In genomic region chr15:69315402-69316110, GRCh38 we compare ENCODE assay signal across 20 cellular contexts. TPM values are rescaled to one million over a fixed set of nuclear protein-coding genes. Genes with fewer than 3 reads are reported as not detected.
DNase-seq lines count a peak whose midpoint lies in the region; ATAC-seq and TF ChIP-seq lines count a peak whose summit lies in the region.
"Had no signal": no experiment of that assay in that cellular context is flagged by ENCODE, and none has a peak within 500 bp of the region (broad histone marks: within the 10 kb centered on the region; RNA-seq: fewer than 3 reads in every experiment).

No MANE protein-coding gene starts in this region.

- H3K27ac ChIP-seq in RWPE2 (ENCODE audit: poor library complexity, severe bottlenecking) (no peak overlapping the region), body of pancreas (peak overlapping the region in 3 of 4 donors; percentile 54 to 67 (median 67)), mucosa of rectum (ENCODE audit: low read depth in 2 of 2, low read length in 2 of 2) (peak overlapping the region; percentile 94)
- H3K27ac ChIP-seq: RWPE1 had no signal

- H3K36me3 ChIP-seq in RWPE2 (ENCODE audit: low read depth) (no peaks in the 10 kb centered on the region), body of pancreas (replicated peaks in 1 of 2; ENCODE audit: insufficient read depth in 1 of 2, low read depth in 2 of 2) (no peaks in the 10 kb centered on the region), mucosa of rectum (ENCODE audit: control insufficient read depth in 2 of 2, insufficient read depth in 2 of 2, low read length in 2 of 2) (no peaks in the 10 kb centered on the region)

- H3K9me3 ChIP-seq in RWPE2 (ENCODE audit: severe bottlenecking) (no peaks in the 10 kb centered on the region), body of pancreas (no peaks in the 10 kb centered on the region), mucosa of rectum (ENCODE audit: control insufficient read depth in 2 of 2, low read length in 2 of 2) (no peaks in the 10 kb centered on the region)

- H3K9me3 Mint-ChIP-seq in stimulated activated naive B cell treated with anti-CD40 and anti-IgM and Interleukin-4, amounts not matched to agents 10 μg/mL and 1 μg/mL and 100 μg/mL, for 72 hours: no peaks in the 10 kb centered on the region

- H3K27me3 ChIP-seq in RWPE2 (ENCODE audit: insufficient read depth, poor library complexity, severe bottlenecking) (no peaks in the 10 kb centered on the region), body of pancreas (no peaks in the 10 kb centered on the region), mucosa of rectum (ENCODE audit: control insufficient read depth in 2 of 2, insufficient read depth in 2 of 2, low read length in 2 of 2) (no peaks in the 10 kb centered on the region)

- peaks cover 3 to 7% of the 10 kb centered on the region in 2 donors for H3K4me1 Mint-ChIP-seq in stimulated activated naive B cell treated with anti-CD40 and anti-IgM and Interleukin-4, amounts not matched to agents 10 μg/mL and 1 μg/mL and 100 μg/mL, for 72 hours

- TF ChIP-seq POLR2A in body of pancreas (IDR thresholded peaks at IDR 0.05): no peak

- H3K27ac Mint-ChIP-seq in stimulated activated naive B cell treated with anti-CD40 and anti-IgM and Interleukin-4, amounts not matched to agents 10 μg/mL and 1 μg/mL and 100 μg/mL, for 72 hours: peak overlapping the region; percentile 39
- H3K27ac Mint-ChIP-seq: CD4-positive, CD25-positive, alpha-beta regulatory T cell had no signal

- H3K27me3 Mint-ChIP-seq in stimulated activated naive B cell treated with anti-CD40 and anti-IgM and Interleukin-4, amounts not matched to agents 10 μg/mL and 1 μg/mL and 100 μg/mL, for 72 hours: peaks cover 15 to 22% of the 10 kb centered on the region in 2 donors

- H3K4me3 ChIP-seq in RWPE2 (ENCODE audit: severe bottlenecking): no peak overlapping the region
- H3K4me3 ChIP-seq in body of pancreas: no peak overlapping the region
- H3K4me3 ChIP-seq in mucosa of rectum (ENCODE audit: low read length in 2 of 2): peak overlapping the region; percentile 44 to 63
- H3K4me3 ChIP-seq: GM12878 had no signal

- no peaks in the 10 kb centered on the region for H3K36me3 Mint-ChIP-seq in stimulated activated naive B cell treated with anti-CD40 and anti-IgM and Interleukin-4, amounts not matched to agents 10 μg/mL and 1 μg/mL and 100 μg/mL, for 72 hours

- WGBS in body of pancreas, 2 donors: 63 to 72% methylated on average over 9 of the region's 9 CpGs

- H3K4me3 Mint-ChIP-seq in stimulated activated naive B cell treated with anti-CD40 and anti-IgM and Interleukin-4, amounts not matched to agents 10 μg/mL and 1 μg/mL and 100 μg/mL, for 72 hours: no peak overlapping the region
- H3K4me3 Mint-ChIP-seq: CD4-positive, CD25-positive, alpha-beta regulatory T cell had no signal

- H3K4me1 ChIP-seq in RWPE2 (ENCODE audit: insufficient read depth, poor library complexity, severe bottlenecking) (no peaks in the 10 kb centered on the region), body of pancreas (peaks cover 58% of the 10 kb centered on the region), mucosa of rectum (ENCODE audit: control insufficient read depth in 2 of 2, insufficient read depth in 2 of 2, low read length in 2 of 2) (peaks cover 57 to 69% of the 10 kb centered on the region in 2 donors)

- DNase-seq in RWPE2 (ENCODE audit: low spot score) (peak; percentile 51), body of pancreas (no peak), H4 (ENCODE audit: low spot score) (no peak), NCI-H2029 treated with DMSO at 0.1 percent for 48 hours (lab: John Stamatoyannopoulos, UW) (no peak)
- DNase-seq in stimulated activated naive B cell treated with anti-CD40 and anti-IgM and Interleukin-4, amounts not matched to agents 10 μg/mL and 1 μg/mL and 100 μg/mL, for 72 hours: no peak
- DNase-seq: CD4-positive, CD25-positive, alpha-beta regulatory T cell; DMS79; KG1; NCI-H1092 treated with DMSO at 0.1 percent for 48 hours; NCI-H1436 treated with DMSO at 0.1 percent for 48 hours; NCI-H1930; NCI-H226; NCI-H510A treated with DMSO at 0.1 percent for 48 hours; NCI-H748 treated with DMSO at 0.1 percent for 48 hours; NK-92 treated with Interleukin-12 subunit alpha and Interleukin-12 subunit beta, amount 100 ng/mL, for 24 hours; SIG-M5 had no signal

- intact Hi-C loops in body of pancreas (cut with DNase I): no loop called here

- H3K9ac ChIP-seq in mucosa of rectum (ENCODE audit: low read depth in 1 of 2, low read length in 2 of 2): peak overlapping the region in 1 of 2 donors; percentile 71

- no peak for TF ChIP-seq CTCF in RWPE2 (IDR thresholded peaks at IDR 0.05; ENCODE audit: poor library complexity, severe bottlenecking)
- TF ChIP-seq CTCF in body of pancreas (IDR thresholded peaks at IDR 0.05): no peak

- ATAC-seq in RWPE2 (ENCODE audit: low read depth) (no peak), body of pancreas (no peak), HG03378 (IDR thresholded peaks at IDR 0.05; ENCODE audit: unreplicated experiment) (no peak)
- no peak for ATAC-seq in stimulated activated naive B cell treated with anti-CD40 and anti-IgM and Interleukin-4, amounts not matched to agents 10 μg/mL and 1 μg/mL and 100 μg/mL, for 72 hours (replicated peaks)
- ATAC-seq: GM12878 had no signal

RNA-seq across cellular contexts. Expression of gene PAQR5, which starts 16.8 kb away (rescaled TPM):
- total RNA-seq in body of pancreas: 10 to 100 TPM in 1 of 2 donors, 1 to 10 TPM in 1; 6.5 to 11.5 TPM
- 2.3 and 5.7 TPM in 2 replicates for total RNA-seq in H4 (2014; rRNA removed; shearing (Covaris generic))
- total RNA-seq: CD4-positive, CD25-positive, alpha-beta regulatory T cell; GM12878 had no signal

Comparison
In these comparisons a context has a peak if more than half of its experiments do, and no peak if none do; other contexts are left out.
1. H3K4me3 ChIP-seq: peak in mucosa of rectum (2 of 2); none in RWPE2 (single experiment) and body of pancreas (0 of 2).